In genomic region chr3:131597816-131598215, GRCh38 we compare ENCODE assay signal across 23 cellular contexts.
"Had no signal": no experiment of that assay in that cellular context is flagged by ENCODE, and none has a peak within 500 bp of the region (broad histone marks: within the 10 kb centered on the region; RNA-seq: fewer than 3 reads in every experiment).

No MANE protein-coding gene starts in this region.

- H3K9me3 ChIP-seq: colonic mucosa, heart left ventricle, left ventricle myocardium inferior, lower lobe of right lung, tibial artery, upper lobe of right lung, vagina had no signal

- H3K9me3 Mint-ChIP-seq: endodermal cell; memory B cell; natural killer cell treated with Interleukin-12 subunit alpha and Interleukin-12 subunit beta and Interleukin-15 and Interleukin-18, amount 100 ng/mL, for 72 hours; stimulated activated effector memory CD8-positive, alpha-beta T cell treated with anti-CD3 and anti-CD28 coated beads, Interleukin-12 subunit alpha, Interleukin-12 subunit beta, amount 100 ng/mL, for 72 hours; stimulated activated naive CD8-positive, alpha-beta T cell treated with anti-CD3 and anti-CD28 coated beads, Interleukin-15, Interleukin-2, amounts not matched to agents 100 ng/mL and 50 ng/mL, for 24 hours had no signal

- H3K4me1 Mint-ChIP-seq: memory B cell; stimulated activated effector memory CD8-positive, alpha-beta T cell treated with anti-CD3 and anti-CD28 coated beads, Interleukin-12 subunit alpha, Interleukin-12 subunit beta, amount 100 ng/mL, for 72 hours had no signal

- H3K27ac Mint-ChIP-seq: endodermal cell; memory B cell; mesothelial cell of epicardium; natural killer cell treated with Interleukin-12 subunit alpha and Interleukin-12 subunit beta and Interleukin-15 and Interleukin-18, amount 100 ng/mL, for 72 hours; stimulated activated effector memory CD8-positive, alpha-beta T cell treated with anti-CD3 and anti-CD28 coated beads, Interleukin-12 subunit alpha, Interleukin-12 subunit beta, amount 100 ng/mL, for 72 hours; stimulated activated naive CD8-positive, alpha-beta T cell treated with anti-CD3 and anti-CD28 coated beads, Interleukin-15, Interleukin-2, amounts not matched to agents 100 ng/mL and 50 ng/mL, for 24 hours had no signal

- H3K36me3 ChIP-seq: colonic mucosa, heart left ventricle, left ventricle myocardium inferior, lower lobe of right lung, tibial artery, upper lobe of right lung, vagina had no signal

- DNase-seq: colonic mucosa; dermis blood vessel endothelial cell; effector CD4-positive, alpha-beta T cell; endodermal cell; erythroblast; foreskin keratinocyte; heart left ventricle; hypothalamus; left ventricle myocardium inferior; lower lobe of right lung; posterior cingulate gyrus; right cardiac atrium; stimulated activated CD4-positive, alpha-beta T cell treated with anti-CD3 and anti-CD28 coated beads, Interleukin-4, amount 100 ng/mL, for 1 hour; stimulated activated CD8-positive, alpha-beta memory T cell treated with anti-CD3 and anti-CD28 coated beads, Interleukin-4, amount 100 ng/mL, for 48 hours; tibial artery; upper lobe of right lung had no signal

- H3K4me1 ChIP-seq: colonic mucosa, foreskin keratinocyte, lower lobe of right lung, tibial artery, upper lobe of right lung, vagina had no signal

- H3K36me3 Mint-ChIP-seq: memory B cell; mesothelial cell of epicardium; natural killer cell treated with Interleukin-12 subunit alpha and Interleukin-12 subunit beta and Interleukin-15 and Interleukin-18, amount 100 ng/mL, for 72 hours; stimulated activated effector memory CD8-positive, alpha-beta T cell treated with anti-CD3 and anti-CD28 coated beads, Interleukin-12 subunit alpha, Interleukin-12 subunit beta, amount 100 ng/mL, for 72 hours had no signal

- FAIRE-seq: endothelial cell of umbilical vein had no signal

- H3K4me3 Mint-ChIP-seq: endodermal cell; memory B cell; mesothelial cell of epicardium; natural killer cell treated with Interleukin-12 subunit alpha and Interleukin-12 subunit beta and Interleukin-15 and Interleukin-18, amount 100 ng/mL, for 72 hours; stimulated activated effector memory CD8-positive, alpha-beta T cell treated with anti-CD3 and anti-CD28 coated beads, Interleukin-12 subunit alpha, Interleukin-12 subunit beta, amount 100 ng/mL, for 72 hours; stimulated activated naive CD8-positive, alpha-beta T cell treated with anti-CD3 and anti-CD28 coated beads, Interleukin-15, Interleukin-2, amounts not matched to agents 100 ng/mL and 50 ng/mL, for 24 hours had no signal

- H3K27ac ChIP-seq: colonic mucosa, foreskin keratinocyte, heart left ventricle, left ventricle myocardium inferior, lower lobe of right lung, tibial artery, upper lobe of right lung, vagina had no signal

- H3K27me3 ChIP-seq: colonic mucosa, foreskin keratinocyte, heart left ventricle, tibial artery, upper lobe of right lung, vagina had no signal

- H3K4me3 ChIP-seq: colonic mucosa, heart left ventricle, left ventricle myocardium inferior, lower lobe of right lung, tibial artery, upper lobe of right lung, vagina had no signal
